Comparison of ENCODE assay signal across 8 cellular contexts in genomic region chr3:25782938-25783660, GRCh38. TPM values are rescaled to one million over a fixed set of nuclear protein-coding genes. Genes with fewer than 3 reads are reported as not detected.
DNase-seq lines count a peak whose midpoint lies in the region; ATAC-seq and TF ChIP-seq lines count a peak whose summit lies in the region.

NGLY1 (minus strand) TSS chr3:25783443; CDS start chr3:25783390, 53 bp downstream.

- H3K27me3 Mint-ChIP-seq in neural crest cell (ENCODE audit: low read depth): no peaks in the 10 kb centered on the region

- peaks cover 7% of the 10 kb centered on the region; the same call in 1 of the 2 replicates for H4K20me1 ChIP-seq in DOHH2 (ENCODE audit: control insufficient read depth, insufficient read depth, low read depth, low read length)

- no peak within 1 kb of the TSS for H3K27ac Mint-ChIP-seq in neural crest cell (ENCODE audit: unreplicated experiment)

- intact Hi-C loops in stomach (cut with DNase I; ENCODE audit: low total_unique reads): loop anchor here (5.0 kb wide), 1 partner anchor 121 kb away; the partner anchor contains the start of gene TOP2B

- WGBS in stomach, 5 donors: 0 to 1% (median 1%) methylated on average over 21 to 71 of the region's 72 CpGs

- peaks cover 33% of the 10 kb centered on the region for H3K36me3 ChIP-seq in DOHH2 (ENCODE audit: control insufficient read depth, low read length)
- H3K36me3 ChIP-seq in stomach: peaks cover 0 to 4% (median 4%) of the 10 kb centered on the region in 4 donors

- H3K27ac ChIP-seq in DOHH2 (ENCODE audit: low read depth, low read length) (peak within 1 kb of the TSS; percentile 84), stomach (peak within 1 kb of the TSS; percentile 94 to 98 (median 95))

- DNase-seq in SIG-M5 (lab: John Stamatoyannopoulos, UW) (peak; percentile 27), fibroblast of villous mesenchyme (ENCODE audit: low read depth) (peak; percentile 81), neural crest cell (ENCODE audit: low read depth, low spot score) (peak; percentile 73), stomach (peak; percentile 89)
- DNase-seq in activated effector memory CD4-positive, alpha-beta T cell treated with anti-CD3 and anti-CD28 coated beads, Interleukin-2, amount 50 U/mL, for 16 hours: peak; percentile 95

- TF ChIP-seq CTCF in DOHH2 (IDR thresholded peaks at IDR 0.05; ENCODE audit: low read depth, low read length, poor library complexity, severe bottlenecking) (no peak), fibroblast of villous mesenchyme (IDR thresholded peaks at IDR 0.05; ENCODE audit: insufficient read depth, low read depth, low read length) (no peak), neural crest cell (conservative IDR thresholded peaks at IDR 0.05) (peak; percentile 40), stomach (IDR thresholded peaks at IDR 0.05) (peak in 3 of 7 experiments; percentile 32 to 67 (median 34))

- H3K79me2 ChIP-seq in DOHH2 (ENCODE audit: control insufficient read depth, low read length): peaks cover 54% of the 10 kb centered on the region

- peak; percentile 68 for ATAC-seq in GM21619 (IDR thresholded peaks at IDR 0.05; ENCODE audit: unreplicated experiment)

- TF ChIP-seq POLR2A in stomach (IDR thresholded peaks at IDR 0.05): peak in 2 of 4 donors; percentile 39 to 68

- TF ChIP-seq EP300 in Ishikawa (IDR thresholded peaks at IDR 0.05; ENCODE audit: borderline replicate concordance) (no peak), stomach (IDR thresholded peaks at IDR 0.05) (no peak)

- H3K36me3 Mint-ChIP-seq in neural crest cell (ENCODE audit: low read depth): peaks cover 3% of the 10 kb centered on the region

- H3F3A ChIP-seq in DOHH2 (ENCODE audit: control insufficient read depth, insufficient read depth): 0 out of 2 replicates have a peak, but pooled peaks cover 4% of the 10 kb centered on the region

- H3K9me3 Mint-ChIP-seq in neural crest cell: no peaks in the 10 kb centered on the region

- H3K4me3 ChIP-seq in DOHH2 (ENCODE audit: low read length) (peak within 1 kb of the TSS; percentile 85), fibroblast of villous mesenchyme (ENCODE audit: low read depth, low read length) (peak within 1 kb of the TSS; percentile 93), stomach (peak within 1 kb of the TSS; percentile 82 to 94 (median 89))

- TF ChIP-seq RAD21 in Ishikawa (IDR thresholded peaks at IDR 0.05; ENCODE audit: low read depth): no peak

- H3K9me3 ChIP-seq in DOHH2 (ENCODE audit: control insufficient read depth, insufficient read depth, low read length) (no peaks in the 10 kb centered on the region), stomach (no peaks in the 10 kb centered on the region)

- H3K4me1 ChIP-seq in DOHH2 (ENCODE audit: control insufficient read depth, low read length): peaks cover 44% of the 10 kb centered on the region
- H3K4me1 ChIP-seq in stomach: peaks cover 13 to 36% (median 23%) of the 10 kb centered on the region in 4 donors

- H3K4me2 ChIP-seq in DOHH2 (ENCODE audit: low read length): peak within 1 kb of the TSS; percentile 86

- peak within 1 kb of the TSS; percentile 94 for H3K4me3 Mint-ChIP-seq in neural crest cell

- H3K4me1 Mint-ChIP-seq in neural crest cell: peaks cover 28% of the 10 kb centered on the region

- H3K9me2 ChIP-seq in DOHH2 (replicated peaks; ENCODE audit: control insufficient read depth, low read length): no peaks in the 10 kb centered on the region

- no peaks in the 10 kb centered on the region for H3K27me3 ChIP-seq in DOHH2 (ENCODE audit: control insufficient read depth, low read length)
- no peaks in the 10 kb centered on the region for H3K27me3 ChIP-seq in stomach

TF ChIP-seq in Ishikawa, 13 proteins besides CTCF, POLR2A, EP300 and RAD21:
- TF ChIP-seq ZBTB7A (IDR thresholded peaks at IDR 0.05; ENCODE audit: low read depth): no peak
- TF ChIP-seq EGR1 (IDR thresholded peaks at IDR 0.05): peak; percentile 12; the same call in 1 of the 2 replicates
- peak; percentile 95 for TF ChIP-seq TAF1 (IDR thresholded peaks at IDR 0.05; ENCODE audit: low read depth)
- peak; percentile 27; the same call in 1 of the 2 replicates for TF ChIP-seq NFIC (IDR thresholded peaks at IDR 0.05)
- TF ChIP-seq TCF12 (IDR thresholded peaks at IDR 0.05; ENCODE audit: low read depth): 0 out of 2 replicates have a peak, but pooled peaks have one; percentile 17
- TF ChIP-seq YY1 (IDR thresholded peaks at IDR 0.05; ENCODE audit: low read depth): peak; percentile 87
- TF ChIP-seq TEAD4 (IDR thresholded peaks at IDR 0.05): no peak
- TF ChIP-seq, protein P1, sequence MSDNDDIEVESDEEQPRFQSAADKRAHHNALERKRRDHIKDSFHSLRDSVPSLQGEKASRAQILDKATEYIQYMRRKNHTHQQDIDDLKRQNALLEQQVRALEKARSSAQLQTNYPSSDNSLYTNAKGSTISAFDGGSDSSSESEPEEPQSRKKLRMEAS (IDR thresholded peaks at IDR 0.05): peak; percentile 58

RNA-seq across cellular contexts. Expression of gene NGLY1, which starts in this region (rescaled TPM):
- total RNA-seq in fibroblast of villous mesenchyme: 20.9 and 36.3 TPM in 2 replicates
- 29.9 and 32.2 TPM in 2 replicates for total RNA-seq in neural crest cell
- total RNA-seq in stomach: 10 to 100 TPM; 16.8 to 64.8 (median 41.7) TPM
- 10 to 100 TPM; 15.9 to 20.9 (median 20.2) TPM for polyA plus RNA-seq in stomach

Comparison
In these comparisons a context has a peak if more than half of its experiments do, and no peak if none do; other contexts are left out.
1. Peak in every context shown above with its lines: DNase-seq, ATAC-seq, H3K4me3 ChIP-seq and H3K27ac ChIP-seq.
2. DNase-seq: peak in every context shown above with its lines; median percentile 95 in activated effector memory CD4-positive, alpha-beta T cell treated with anti-CD3 and anti-CD28 coated beads, Interleukin-2, amount 50 U/mL, for 16 hours; 89 in stomach; 81 in fibroblast of villous mesenchyme; 73 in neural crest cell; 27 in SIG-M5.